19 cellular contexts compared by ENCODE assay signal in genomic region chr3:100868894-100869293, GRCh38.
DNase-seq lines count a peak whose midpoint lies in the region; ATAC-seq, FAIRE-seq and TF ChIP-seq lines count a peak whose summit lies in the region.
"Had no signal": no experiment of that assay in that cellular context is flagged by ENCODE, and none has a peak within 500 bp of the region (broad histone marks: within the 10 kb centered on the region; RNA-seq: fewer than 3 reads in every experiment).

No MANE protein-coding gene starts in this region.

- no peak for DNase-seq in left ventricle myocardium superior
- DNase-seq in heart left ventricle: no peak
- peak; percentile 59 for DNase-seq in endothelial cell of umbilical vein (ENCODE audit: low read depth, low spot score)
- DNase-seq in mesenchymal stem cell: no peak
- DNase-seq in left colon: no peak
- DNase-seq in kidney: no peak
- DNase-seq: C1 segment of cervical spinal cord; Calu3; CD4-positive, alpha-beta memory T cell; COR-L47; DMS53; DMS79 treated with DMSO at 0.1 percent for 48 hours; GF-D8; H7; HCEC 1CT had no signal

- no peak overlapping the region for H3K4me3 ChIP-seq in heart left ventricle
- H3K4me3 ChIP-seq in endothelial cell of umbilical vein (replicated peaks in 1 of 3; ENCODE audit: insufficient read depth in 1 of 3, low read depth in 1 of 3, low read length in 3 of 3): no peak overlapping the region
- H3K4me3 ChIP-seq in mesenchymal stem cell (ENCODE audit: insufficient read depth in 1 of 2, low read depth in 1 of 2, low read length in 2 of 2): no peak overlapping the region
- H3K4me3 ChIP-seq in kidney (ENCODE audit: low read length in 2 of 2): no peak overlapping the region

- no peaks in the 10 kb centered on the region for H4K20me1 ChIP-seq in endothelial cell of umbilical vein (replicated peaks; ENCODE audit: control insufficient read depth, extremely low read depth, insufficient read depth, low read length)

- no peak overlapping the region for H2BK15ac ChIP-seq in mesenchymal stem cell (ENCODE audit: low read depth, poor library complexity, severe bottlenecking)

- H3K4ac ChIP-seq in mesenchymal stem cell (ENCODE audit: low read depth in 1 of 2, low read length in 2 of 2): no peak overlapping the region

- H3K9me1 ChIP-seq in endothelial cell of umbilical vein (replicated peaks; ENCODE audit: control insufficient read depth, extremely low read depth, insufficient read depth, low read length): no peaks in the 10 kb centered on the region

- no peak overlapping the region for H3K14ac ChIP-seq in mesenchymal stem cell (ENCODE audit: low read length in 2 of 2)

- H4K91ac ChIP-seq in mesenchymal stem cell (ENCODE audit: low read length): no peak overlapping the region

- no peak overlapping the region for H2BK12ac ChIP-seq in mesenchymal stem cell (ENCODE audit: low read length in 2 of 2)

- H2BK120ac ChIP-seq in mesenchymal stem cell (ENCODE audit: low read depth, low read length): no peak overlapping the region

- peak overlapping the region in 2 of 12 donors; percentile 32 to 37 for H3K27ac ChIP-seq in heart left ventricle
- H3K27ac ChIP-seq in endothelial cell of umbilical vein (ENCODE audit: insufficient read depth, low read depth, low read length): no peak overlapping the region
- no peak overlapping the region for H3K27ac ChIP-seq in mesenchymal stem cell (ENCODE audit: low read length, poor library complexity, severe bottlenecking)
- no peak overlapping the region for H3K27ac ChIP-seq in kidney (ENCODE audit: low read depth in 2 of 2, low read length in 2 of 2)

- H3K4me2 ChIP-seq in endothelial cell of umbilical vein (ENCODE audit: insufficient read depth, low read length) (no peak overlapping the region), mesenchymal stem cell (ENCODE audit: low read length, poor library complexity, severe bottlenecking) (no peak overlapping the region)

- H3K79me1 ChIP-seq in mesenchymal stem cell (replicated peaks; ENCODE audit: low read length, poor library complexity, severe bottlenecking): no peaks in the 10 kb centered on the region

- dilution Hi-C loops in endothelial cell of umbilical vein (cut with MboI; ENCODE audit: extremely low pct_ligation_motif_present, low sequenced_read_pairs): no loop called here

- H3K27me3 ChIP-seq in heart left ventricle (no peaks in the 10 kb centered on the region), endothelial cell of umbilical vein (ENCODE audit: control insufficient read depth in 2 of 2, insufficient read depth in 2 of 2, low read length in 2 of 2) (no peaks in the 10 kb centered on the region), mesenchymal stem cell (ENCODE audit: control insufficient read depth in 1 of 2, insufficient read depth in 1 of 2, low read length in 2 of 2) (no peaks in the 10 kb centered on the region)

- no peak overlapping the region for H2BK5ac ChIP-seq in mesenchymal stem cell (ENCODE audit: low read depth, low read length, poor library complexity, severe bottlenecking)

- ATAC-seq in left ventricle myocardium superior: peak; percentile 54
- ATAC-seq in heart left ventricle: no peak
- ATAC-seq in left colon: no peak
- ATAC-seq in HG03280 (IDR thresholded peaks at IDR 0.05; ENCODE audit: unreplicated experiment): no peak

- intact Hi-C loops in left ventricle myocardium superior (cut with micrococcal nuclease) (no loop called here), heart left ventricle (cut with DNase I) (no loop called here), endothelial cell of umbilical vein (cut with micrococcal nuclease) (no loop called here), left colon (cut with DNase I, micrococcal nuclease) (no loop called here), kidney (cut with DNase I) (no loop called here)

- no peak overlapping the region for H3K18ac ChIP-seq in mesenchymal stem cell (ENCODE audit: low read depth in 1 of 2, low read length in 2 of 2)

- H3K79me2 ChIP-seq in endothelial cell of umbilical vein (ENCODE audit: control insufficient read depth, insufficient read depth, low read length): no peaks in the 10 kb centered on the region

- POLR2A ChIA-PET in endothelial cell of umbilical vein (lab: Charles Lee): no interaction called here

- WGBS in heart left ventricle, 4 donors: 48 to 62% (median 51%) methylated on average over 3 of the region's 3 CpGs
- 99% methylated on average over 3 of the region's 3 CpGs for WGBS in mesenchymal stem cell

- H3K9ac ChIP-seq in endothelial cell of umbilical vein (replicated peaks; ENCODE audit: extremely low read depth, insufficient read depth, low read length): no peak overlapping the region
- H3K9ac ChIP-seq in mesenchymal stem cell (ENCODE audit: low read length): peak overlapping the region; percentile 63
- no peak overlapping the region for H3K9ac ChIP-seq in kidney (ENCODE audit: low read length in 2 of 2)

- H3K9me3 ChIP-seq in heart left ventricle (no peaks in the 10 kb centered on the region), endothelial cell of umbilical vein (replicated peaks; ENCODE audit: control insufficient read depth, insufficient read depth, low read length) (no peaks in the 10 kb centered on the region), mesenchymal stem cell (ENCODE audit: control insufficient read depth, low read length) (no peaks in the 10 kb centered on the region), kidney (ENCODE audit: control insufficient read depth in 1 of 2, low read length in 2 of 2) (no peaks in the 10 kb centered on the region)

- H3K4me1 ChIP-seq in heart left ventricle: peaks cover 0 to 12% (median 3%) of the 10 kb centered on the region in 12 donors
- no peaks in the 10 kb centered on the region for H3K4me1 ChIP-seq in endothelial cell of umbilical vein (ENCODE audit: control insufficient read depth, extremely low read depth, insufficient read depth, low read length)
- no peaks in the 10 kb centered on the region for H3K4me1 ChIP-seq in mesenchymal stem cell (ENCODE audit: control insufficient read depth, insufficient read depth, low read depth, low read length)
- H3K4me1 ChIP-seq in kidney (ENCODE audit: control insufficient read depth in 1 of 2, insufficient read depth in 1 of 2, low read depth in 1 of 2, low read length in 2 of 2): peaks cover 0 to 3% of the 10 kb centered on the region in 2 donors

- H4K8ac ChIP-seq in mesenchymal stem cell (ENCODE audit: low read length): no peak overlapping the region

- H3K36me3 ChIP-seq in heart left ventricle: no peaks in the 10 kb centered on the region
- no peaks in the 10 kb centered on the region for H3K36me3 ChIP-seq in endothelial cell of umbilical vein (ENCODE audit: control insufficient read depth in 2 of 2, extremely low read depth in 1 of 2, insufficient read depth in 2 of 2, low read length in 2 of 2)
- H3K36me3 ChIP-seq in mesenchymal stem cell (ENCODE audit: control insufficient read depth in 1 of 2, insufficient read depth in 2 of 2, low read depth in 1 of 2, low read length in 2 of 2): peaks cover 0 to 66% of the 10 kb centered on the region in 2 experiments
- H3K36me3 ChIP-seq in kidney (ENCODE audit: control insufficient read depth in 1 of 2, insufficient read depth in 2 of 2, low read length in 2 of 2): no peaks in the 10 kb centered on the region

- BruUV-seq in endothelial cell of umbilical vein (replicated peaks; lab: Mats Ljungman, UMichigan): no TSS peak

- CTCF ChIA-PET in endothelial cell of umbilical vein (lab: Charles Lee): interaction anchor here (1.5 kb wide), 1 partner anchor 327 kb away, joined by 9 read pairs; no protein-coding TSS in a partner anchor

- TF ChIP-seq POLR2A in heart left ventricle (IDR thresholded peaks at IDR 0.05) (no peak), endothelial cell of umbilical vein (IDR thresholded peaks at IDR 0.05; ENCODE audit: low read depth, low read length) (no peak)

- FAIRE-seq in endothelial cell of umbilical vein (lab: Jason Lieb, UNC) (no peak), kidney (lab: Jason Lieb, UNC) (no peak)
- FAIRE-seq: GM12891, GM18507, H1 had no signal

- H2AK5ac ChIP-seq in mesenchymal stem cell (ENCODE audit: low read length, severe bottlenecking): no peak overlapping the region

- H2AFZ ChIP-seq in endothelial cell of umbilical vein (ENCODE audit: low read depth, low read length) (no peak overlapping the region), mesenchymal stem cell (ENCODE audit: low read depth, low read length) (no peak overlapping the region)

- H3K23ac ChIP-seq in mesenchymal stem cell (ENCODE audit: low read length in 2 of 2): no peak overlapping the region

- TF ChIP-seq CTCF in heart left ventricle (IDR thresholded peaks at IDR 0.05): no peak
- TF ChIP-seq CTCF in endothelial cell of umbilical vein (IDR thresholded peaks at IDR 0.05; ENCODE audit: extremely low read depth in 1 of 2, insufficient read depth in 1 of 2, low read depth in 1 of 2, low read length in 2 of 2): no peak
- TF ChIP-seq CTCF in kidney (IDR thresholded peaks at IDR 0.05; ENCODE audit: borderline replicate concordance, extremely low read depth, insufficient read depth): no peak

TF ChIP-seq in endothelial cell of umbilical vein, 7 proteins besides CTCF, POLR2A, EP300 and RAD21:
- TF ChIP-seq EZH2 (IDR thresholded peaks at IDR 0.05; ENCODE audit: borderline replicate concordance, low read depth, low read length, severe bottlenecking): no peak
- no peak for TF ChIP-seq POLR2AphosphoS5 (IDR thresholded peaks at IDR 0.05; ENCODE audit: insufficient read depth, low read depth, low read length)
- TF ChIP-seq MYC (IDR thresholded peaks at IDR 0.05; ENCODE audit: low read depth, low read length): no peak
- TF ChIP-seq, protein P1, sequence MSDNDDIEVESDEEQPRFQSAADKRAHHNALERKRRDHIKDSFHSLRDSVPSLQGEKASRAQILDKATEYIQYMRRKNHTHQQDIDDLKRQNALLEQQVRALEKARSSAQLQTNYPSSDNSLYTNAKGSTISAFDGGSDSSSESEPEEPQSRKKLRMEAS (IDR thresholded peaks at IDR 0.05; ENCODE audit: insufficient read depth, insufficient read length): no peak
- no peak for TF ChIP-seq GATA2 (IDR thresholded peaks at IDR 0.05; ENCODE audit: insufficient read depth, insufficient read length, low read depth, low read length)
- TF ChIP-seq FOS (IDR thresholded peaks at IDR 0.05; ENCODE audit: borderline replicate concordance, insufficient read depth, low read length): no peak
- TF ChIP-seq JUN (IDR thresholded peaks at IDR 0.05; ENCODE audit: borderline replicate concordance, insufficient read depth, insufficient read length, low read depth): no peak
